ENCODE assay signal across 1 cellular context in genomic region chr1:230130172-230130944, GRCh38.
TF ChIP-seq lines count a peak whose summit lies in the region.

No MANE protein-coding gene starts in this region.

TF ChIP-seq in HepG2, 621 proteins besides CTCF, POLR2A, EP300 and RAD21:
- TF ChIP-seq AFF4 (CRISPR knock-in tag; IDR thresholded peaks at IDR 0.05) (no peak), ZNF784 (CRISPR knock-in tag; IDR thresholded peaks at IDR 0.05; ENCODE audit: borderline replicate concordance) (no peak), SOX13 (IDR thresholded peaks at IDR 0.05) (no peak), SOX13 (CRISPR knock-in tag; conservative IDR thresholded peaks at IDR 0.05 in 1 of 2, IDR thresholded peaks at IDR 0.05 in 1 of 2) (no peak), ATF1 (CRISPR knock-in tag; IDR thresholded peaks at IDR 0.05) (no peak), ELK4 (CRISPR knock-in tag; IDR thresholded peaks at IDR 0.05; ENCODE audit: borderline replicate concordance) (no peak)
